1 cellular context compared by ENCODE assay signal in genomic region chr19:51121257-51121656, GRCh38.
TF ChIP-seq lines count a peak whose summit lies in the region.

No MANE protein-coding gene starts in this region.

TF ChIP-seq in HepG2, 621 proteins besides CTCF, POLR2A, EP300 and RAD21:
- TF ChIP-seq SUZ12 (IDR thresholded peaks at IDR 0.05; ENCODE audit: low read depth, low read length) (no peak), ZNF782 (CRISPR knock-in tag; IDR thresholded peaks at IDR 0.05; ENCODE audit: borderline replicate concordance) (no peak), ZNF562 (CRISPR knock-in tag; IDR thresholded peaks at IDR 0.05; ENCODE audit: borderline replicate concordance) (no peak), ZNF850 (CRISPR knock-in tag; conservative IDR thresholded peaks at IDR 0.05) (no peak), RARA (CRISPR knock-in tag; IDR thresholded peaks at IDR 0.05) (no peak), ZNF180 (CRISPR knock-in tag; IDR thresholded peaks at IDR 0.05; ENCODE audit: borderline replicate concordance, low read depth) (no peak), ZNF224 (CRISPR knock-in tag; IDR thresholded peaks at IDR 0.05) (no peak), FIP1L1 (IDR thresholded peaks at IDR 0.05; ENCODE audit: borderline replicate concordance, insufficient read depth, low read depth, low read length) (no peak), PRMT3 (CRISPR knock-in tag; IDR thresholded peaks at IDR 0.05; ENCODE audit: borderline replicate concordance, low read depth) (no peak), TBP (CRISPR knock-in tag; IDR thresholded peaks at IDR 0.05) (no peak), FOXM1 (CRISPR knock-in tag; IDR thresholded peaks at IDR 0.05) (no peak), FOXP4 (CRISPR knock-in tag; IDR thresholded peaks at IDR 0.05) (no peak)
